ENCODE assay signal across 15 cellular contexts in the genomic region with DNA sequence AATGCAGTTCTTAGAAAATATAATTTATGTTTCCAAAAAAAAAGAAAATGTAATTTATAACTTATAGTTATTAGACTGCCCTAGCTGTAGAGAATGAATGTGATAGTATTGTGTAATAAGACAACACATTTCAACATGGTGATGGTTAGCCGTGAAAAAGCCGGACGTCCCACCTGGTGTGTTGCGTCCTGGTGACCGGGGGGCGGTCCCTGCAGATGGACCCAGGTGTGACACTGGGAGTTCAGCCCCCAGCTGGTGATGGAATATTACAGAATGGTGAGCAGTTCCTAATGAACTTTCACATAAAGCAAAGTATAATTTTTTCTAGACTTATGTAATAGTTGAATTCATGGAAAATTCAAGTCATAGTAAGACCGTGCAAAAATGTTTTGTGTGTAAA.
"Had no signal": no experiment of that assay in that cellular context is flagged by ENCODE, and none has a peak within 500 bp of the region (broad histone marks: within the 10 kb centered on the region; RNA-seq: fewer than 3 reads in every experiment).

No MANE protein-coding gene starts in this region.

- DNase-seq: activated CD4-positive, alpha-beta T cell treated with anti-CD3 and anti-CD28 coated beads, Interleukin-2, amount 10 ng/mL, durations not matched to agents 24 days and 14 days; activated gamma-delta T cell treated with Interleukin-2 at 50 U/mL for 16 hours; activated naive CD8-positive, alpha-beta T cell treated with anti-CD3 and anti-CD28 coated beads, Interleukin-2, amount 10 ng/mL, durations not matched to agents 7 days and 5 days; aorta; foreskin melanocyte; head of caudate nucleus; left lung; mesendoderm; retina; small intestine; T-cell; tibial artery; uterus had no signal

- H3K36me3 ChIP-seq: neural progenitor cell, tibial artery, uterus had no signal

- H3K27me3 ChIP-seq: left lung, neural progenitor cell, tibial artery, uterus had no signal

- H3K9me3 Mint-ChIP-seq: activated CD4-positive, alpha-beta T cell treated with anti-CD3 and anti-CD28 coated beads, Interleukin-2, amount 10 ng/mL, durations not matched to agents 24 days and 14 days; activated naive CD8-positive, alpha-beta T cell treated with anti-CD3 and anti-CD28 coated beads, Interleukin-2, amount 10 ng/mL, durations not matched to agents 7 days and 5 days; T-cell; WTC11 had no signal

- ATAC-seq: WTC11 had no signal

- H3K4me3 ChIP-seq: left lung, neural progenitor cell, tibial artery, uterus had no signal

- H3K9me3 ChIP-seq: left lung, tibial artery, uterus had no signal

- H3K4me3 Mint-ChIP-seq: activated CD4-positive, alpha-beta T cell treated with anti-CD3 and anti-CD28 coated beads, Interleukin-2, amount 10 ng/mL, durations not matched to agents 24 days and 14 days; activated naive CD8-positive, alpha-beta T cell treated with anti-CD3 and anti-CD28 coated beads, Interleukin-2, amount 10 ng/mL, durations not matched to agents 7 days and 5 days; neural progenitor cell; T-cell; WTC11 had no signal

- H3K36me3 Mint-ChIP-seq: WTC11 had no signal

- H3K27ac Mint-ChIP-seq: neural progenitor cell, WTC11 had no signal

- H3K27me3 Mint-ChIP-seq: activated CD4-positive, alpha-beta T cell treated with anti-CD3 and anti-CD28 coated beads, Interleukin-2, amount 10 ng/mL, durations not matched to agents 24 days and 14 days; activated naive CD8-positive, alpha-beta T cell treated with anti-CD3 and anti-CD28 coated beads, Interleukin-2, amount 10 ng/mL, durations not matched to agents 7 days and 5 days; T-cell had no signal

- H3K27ac ChIP-seq: neural progenitor cell, tibial artery had no signal
